ENCODE assay signal across 6 cellular contexts in the genomic region with DNA sequence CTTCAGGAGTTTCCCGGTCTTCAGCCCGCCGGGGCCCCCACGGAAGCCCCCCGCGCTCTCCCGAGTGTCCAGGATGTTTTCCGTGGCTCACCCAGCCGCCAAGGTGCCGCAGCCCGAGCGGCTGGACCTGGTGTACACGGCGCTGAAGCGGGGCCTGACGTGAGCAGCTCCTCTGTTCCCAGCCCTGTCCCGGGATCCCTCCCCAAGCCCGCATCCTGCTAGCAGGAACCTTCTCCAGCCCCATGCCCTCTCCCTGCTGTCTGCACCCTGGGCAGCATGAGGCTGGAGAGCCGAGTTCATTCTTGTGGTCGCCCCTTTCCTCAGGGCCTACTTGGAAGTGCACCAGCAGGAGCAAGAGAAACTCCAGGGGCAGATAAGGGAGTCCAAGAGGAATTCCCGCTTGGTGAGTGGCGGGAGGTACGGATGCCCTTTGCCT. TPM values are rescaled to one million over a fixed set of nuclear protein-coding genes. Genes with fewer than 3 reads are reported as not detected.
A peak's percentile ranks its signal among the peaks of the same experiment; 100 is the strongest.
DNase-seq lines count a peak whose midpoint lies in the region; ATAC-seq lines count a peak whose summit lies in the region.

No MANE protein-coding gene starts in this region.

- H3K36me3 ChIP-seq in endocrine pancreas (ENCODE audit: control insufficient read depth, insufficient read depth, low read length): no peaks in the 10 kb centered on the region

- peak overlapping the region; percentile 35 for H3K9ac ChIP-seq in endocrine pancreas (ENCODE audit: control insufficient read depth, insufficient read depth, low read length)

- H3K9me3 ChIP-seq in endocrine pancreas (ENCODE audit: control insufficient read depth, low read length): no peaks in the 10 kb centered on the region

- no peaks in the 10 kb centered on the region for H3K27me3 ChIP-seq in endocrine pancreas (ENCODE audit: control insufficient read depth, insufficient read depth, low read length)

- H3K4me3 ChIP-seq in endocrine pancreas (ENCODE audit: control insufficient read depth, insufficient read depth, low read length): no peak overlapping the region

- no peaks in the 10 kb centered on the region for H3K4me1 ChIP-seq in endocrine pancreas (ENCODE audit: control insufficient read depth, insufficient read depth, low read length)

- DNase-seq in M059J (ENCODE audit: low read depth) (peak; percentile 68), sciatic nerve (ENCODE audit: low spot score) (no peak), NCI-H2081 treated with DMSO at 0.1 percent for 48 hours (lab: John Stamatoyannopoulos, UW) (no peak), NCI-H1436 treated with DMSO at 0.1 percent for 48 hours (lab: John Stamatoyannopoulos, UW) (no peak), NCI-H345 treated with DMSO at 0.1 percent for 48 hours (lab: John Stamatoyannopoulos, UW; ENCODE audit: unreplicated experiment) (no peak)

- intact Hi-C loops in sciatic nerve (cut with DNase I): no loop called here

- peak; percentile 18 for ATAC-seq in sciatic nerve

RNA-seq across cellular contexts. Expression of a gene that starts 10.1 kb away (rescaled TPM):
- total RNA-seq in M059J (2014; rRNA removed; shearing (Covaris generic)): 16.6 and 34.4 TPM in 2 replicates
- 116 TPM for total RNA-seq in sciatic nerve

RNA-seq across cellular contexts. Expression of a gene that starts 23.6 kb away (rescaled TPM):
- total RNA-seq in M059J (2014; rRNA removed; shearing (Covaris generic)): 24.8 and 38.8 TPM in 2 replicates
- 44.0 TPM for total RNA-seq in sciatic nerve

RNA-seq across cellular contexts. Expression of a gene that starts 55.3 kb away (rescaled TPM):
- not detected in 2 replicates for total RNA-seq in M059J (2014; rRNA removed; shearing (Covaris generic))
- total RNA-seq in sciatic nerve: not detected

RNA-seq across cellular contexts. Expression of a gene that starts 57.7 kb away (rescaled TPM):
- total RNA-seq in M059J (2014; rRNA removed; shearing (Covaris generic)): 156 and 160 TPM in 2 replicates
- total RNA-seq in sciatic nerve: 46.4 TPM
